ENCODE assay signal across 34 cellular contexts in genomic region chr15:35191783-35192182, GRCh38.
"Had no signal": no experiment of that assay in that cellular context is flagged by ENCODE, and none has a peak within 500 bp of the region (broad histone marks: within the 10 kb centered on the region; RNA-seq: fewer than 3 reads in every experiment).

No MANE protein-coding gene starts in this region.

- H3K27ac ChIP-seq: adrenal gland, ascending aorta, body of pancreas, brain microvascular endothelial cell, breast epithelium, cardiac muscle cell had no signal

- H3K36me3 ChIP-seq: adrenal gland, ascending aorta, brain microvascular endothelial cell, breast epithelium, cardiac muscle cell had no signal

- H3K9me3 ChIP-seq: adrenal gland had no signal

- H3K4me1 ChIP-seq: adrenal gland, ascending aorta, body of pancreas, breast epithelium had no signal

- H3K4me3 ChIP-seq: adrenal gland, ascending aorta, body of pancreas, breast epithelium, cardiac muscle cell had no signal

- H3K27me3 ChIP-seq: adrenal gland, ascending aorta, body of pancreas, brain microvascular endothelial cell, breast epithelium, cardiac muscle cell had no signal

- FAIRE-seq: astrocyte, bronchial epithelial cell had no signal

- DNase-seq: activated effector memory CD4-positive, alpha-beta T cell treated with anti-CD3 and anti-CD28 coated beads, Interleukin-2, amount 50 U/mL, for 16 hours; activated effector memory CD4-positive, alpha-beta T cell treated with Interleukin-2 at 50 U/mL for 16 hours; activated gamma-delta T cell; activated gamma-delta T cell treated with Interleukin-2 at 50 U/mL for 16 hours; activated naive CD4-positive, alpha-beta T cell; activated naive CD4-positive, alpha-beta T cell treated with anti-CD3 and anti-CD28 coated beads for 36 hours; activated naive CD4-positive, alpha-beta T cell treated with anti-CD3 and anti-CD28 coated beads, Interleukin-2, amount 10 ng/mL, durations not matched to agents 7 days and 5 days; activated naive CD4-positive, alpha-beta T cell treated with anti-CD3 and anti-CD28 coated beads, Interleukin-2, amount 50 U/mL, for 16 hours; activated naive CD4-positive, alpha-beta T cell treated with Interleukin-2 at 50 U/mL for 16 hours; activated naive CD8-positive, alpha-beta T cell treated with anti-CD3 and anti-CD28 coated beads for 36 hours; activated naive CD8-positive, alpha-beta T cell treated with anti-CD3 and anti-CD28 coated beads, Interleukin-2, amount 10 ng/mL, durations not matched to agents 7 days and 5 days; activated naive CD8-positive, alpha-beta T cell treated with anti-CD3 and anti-CD28 coated beads, Interleukin-2, amount 50 U/mL, for 24 hours; activated T-cell treated with anti-CD3 and anti-CD28 coated beads, Interleukin-2, amount 50 U/mL, for 1 hour; activated T-cell treated with anti-CD3 and anti-CD28 coated beads, Interleukin-2, amount 50 U/mL, for 24 hours; activated T-cell treated with anti-CD3 and anti-CD28 coated beads, Interleukin-2, amount 50 U/mL, for 4 hours; activated T-cell treated with anti-CD3 and anti-CD28 coated beads, Interleukin-2, amount 50 U/mL, for 48 hours; activated T-cell treated with anti-CD3 and anti-CD28 coated beads, Interleukin-2, amount 50 U/mL, for 72 hours; adrenal gland; amniotic stem cell; amygdala; anterior cingulate cortex; aorta; body of pancreas; brain microvascular endothelial cell; caudate nucleus; central memory CD4-positive, alpha-beta T cell; cerebellar nuclear complex had no signal

- ATAC-seq: activated naive CD4-positive, alpha-beta T cell treated with anti-CD3 and anti-CD28 coated beads, Interleukin-2, amount 50 U/mL, for 72 hours; activated naive CD8-positive, alpha-beta T cell treated with anti-CD3 and anti-CD28 coated beads, Interleukin-2, amount 50 U/mL, for 24 hours; activated T-cell treated with anti-CD3 and anti-CD28 coated beads, Interleukin-2, amount 50 U/mL, for 4 hours; activated T-cell treated with anti-CD3 and anti-CD28 coated beads, Interleukin-2, amount 50 U/mL, for 72 hours; activated T-helper 17 cell treated with anti-CD3 and anti-CD28 coated beads, Interleukin-2, amount 50 U/mL, for 72 hours; body of pancreas had no signal
